8 cellular contexts compared by ENCODE assay signal in genomic region chr1:54886724-54887664, GRCh38. TPM values are rescaled to one million over a fixed set of nuclear protein-coding genes. Genes with fewer than 3 reads are reported as not detected.
DNase-seq lines count a peak whose midpoint lies in the region; ATAC-seq and TF ChIP-seq lines count a peak whose summit lies in the region.

DHCR24 (minus strand) TSS chr1:54887195; CDS start chr1:54887119, 76 bp downstream.

- dilution Hi-C loops in mammary epithelial cell (cut with HindIII; ENCODE audit: low sequenced_read_pairs): no loop called here

- BruUV-seq in mammary epithelial cell (replicated peaks; lab: Mats Ljungman, UMichigan): no TSS peak

- peak within 1 kb of the TSS; percentile 96 for H3K4me2 ChIP-seq in mammary epithelial cell (ENCODE audit: insufficient read depth, low read depth, low read length)
- H3K4me2 ChIP-seq in smooth muscle cell: peak within 1 kb of the TSS; percentile 98

- 2% methylated on average over 37 of the region's 109 CpGs for WGBS in mammary epithelial cell (ENCODE audit: low coverage, missing lambda C conversion rate)
- WGBS in smooth muscle cell (ENCODE audit: low lambda C conversion rate): under 1% methylated on average over 92 of the region's 109 CpGs

- H3K27me3 ChIP-seq in mammary epithelial cell (ENCODE audit: insufficient read depth, low read length) (no peaks in the 10 kb centered on the region), smooth muscle cell (ENCODE audit: low read depth) (no peaks in the 10 kb centered on the region)

- peak within 1 kb of the TSS; percentile 62 for H3K9ac ChIP-seq in mammary epithelial cell (ENCODE audit: insufficient read depth, low read length)
- peak within 1 kb of the TSS; percentile 29 for H3K9ac ChIP-seq in smooth muscle cell (ENCODE audit: low read depth)

- peaks cover 15% of the 10 kb centered on the region for H3K36me3 ChIP-seq in mammary epithelial cell (ENCODE audit: insufficient read depth, low read length)
- H3K36me3 ChIP-seq in smooth muscle cell (ENCODE audit: low read depth): no peaks in the 10 kb centered on the region

- intact Hi-C loops in mammary epithelial cell (cut with micrococcal nuclease): loop anchor here (1.0 to 5.0 kb wide), 3 partner anchors 35 to 110 kb away; partner anchors contain the start of gene BSND

- H3K79me2 ChIP-seq in mammary epithelial cell (ENCODE audit: insufficient read depth, low read length) (peaks cover 57% of the 10 kb centered on the region), smooth muscle cell (ENCODE audit: low read depth) (peaks cover 43% of the 10 kb centered on the region)

- H4K20me1 ChIP-seq in mammary epithelial cell (ENCODE audit: insufficient read depth, low read length): peaks cover 28% of the 10 kb centered on the region
- peaks cover 28% of the 10 kb centered on the region for H4K20me1 ChIP-seq in smooth muscle cell (ENCODE audit: low read depth)

- H3K27ac ChIP-seq in VCaP: peak within 1 kb of the TSS; percentile 88
- H3K27ac ChIP-seq in mammary epithelial cell (ENCODE audit: insufficient read depth, low read depth, low read length): peak within 1 kb of the TSS; percentile 66
- no peak within 1 kb of the TSS for H3K27ac ChIP-seq in smooth muscle cell (ENCODE audit: low read depth)

- TF ChIP-seq CTCF in VCaP (conservative IDR thresholded peaks at IDR 0.05): no peak
- TF ChIP-seq CTCF in mammary epithelial cell (conservative IDR thresholded peaks at IDR 0.05 in 1 of 2, IDR thresholded peaks at IDR 0.05 in 1 of 2; ENCODE audit: extremely low read depth in 1 of 2, insufficient read depth in 1 of 2, low read depth in 1 of 2, low read length in 2 of 2): no peak
- no peak for TF ChIP-seq CTCF in smooth muscle cell (IDR thresholded peaks at IDR 0.05; ENCODE audit: borderline replicate concordance, insufficient read depth, poor library complexity, severe bottlenecking)

- H3K4me1 ChIP-seq in mammary epithelial cell (ENCODE audit: insufficient read depth, low read length): peaks cover 48% of the 10 kb centered on the region
- H3K4me1 ChIP-seq in smooth muscle cell (ENCODE audit: low read depth): peaks cover 18% of the 10 kb centered on the region

- DNase-seq in NK-92 treated with Interleukin-12 subunit alpha and Interleukin-12 subunit beta, amount 100 ng/mL, for 24 hours (lab: John Stamatoyannopoulos, UW): peak; percentile 60
- no peak for DNase-seq in NK-92 (lab: John Stamatoyannopoulos, UW; ENCODE audit: unreplicated experiment)
- DNase-seq in NCI-H2107 treated with DMSO at 0.1 percent for 48 hours (lab: John Stamatoyannopoulos, UW; ENCODE audit: unreplicated experiment): peak; percentile 70
- DNase-seq in mammary epithelial cell: peak; percentile 88
- peak; percentile 100 for DNase-seq in iPS-NIHi11 (ENCODE audit: low spot score)
- DNase-seq in smooth muscle cell (lab: John Stamatoyannopoulos, UW; ENCODE audit: unreplicated experiment): peak; percentile 39

- H3F3A ChIP-seq in smooth muscle cell (ENCODE audit: low read depth): peaks cover 6% of the 10 kb centered on the region

- CTCF ChIA-PET in mammary epithelial cell (lab: Charles Lee; ENCODE audit: low non-redundant PET): interaction anchor here (0.6 to 1.6 kb wide), 2 partner anchors 58 to 349 kb away, joined by 3 to 14 read pairs; no protein-coding TSS in a partner anchor

- H3K4me3 ChIP-seq in mammary epithelial cell (replicated peaks in 1 of 3; ENCODE audit: insufficient read depth in 1 of 3, low read depth in 2 of 3, low read length in 3 of 3): peak within 1 kb of the TSS; percentile 76 to 98 (median 84)
- peak within 1 kb of the TSS; percentile 95 for H3K4me3 ChIP-seq in smooth muscle cell

- in situ Hi-C loops in mammary epithelial cell (cut with MboI; ENCODE audit: low sequenced_read_pairs in 2 of 2): loop anchor here in 1 of 2 donors (10.0 kb wide), 1 partner anchor 108 kb away; the partner anchor contains the start of gene BSND

- H2AFZ ChIP-seq in mammary epithelial cell (ENCODE audit: low read depth, low read length): peak within 1 kb of the TSS; percentile 77
- H2AFZ ChIP-seq in smooth muscle cell (ENCODE audit: low read depth): peak within 1 kb of the TSS; percentile 98

- peak; percentile 85 for ATAC-seq in HG02981 (IDR thresholded peaks at IDR 0.05; ENCODE audit: unreplicated experiment)

- H3K9me3 ChIP-seq in mammary epithelial cell (replicated peaks; ENCODE audit: insufficient read depth, low read length) (no peaks in the 10 kb centered on the region), smooth muscle cell (replicated peaks; ENCODE audit: low read depth) (no peaks in the 10 kb centered on the region)

RNA-seq across cellular contexts. Expression of gene DHCR24, which starts in this region (rescaled TPM):
- total RNA-seq in mammary epithelial cell (100 to 1,000 TPM; 335 to 503 TPM), smooth muscle cell (47.2 and 54.7 TPM in 2 replicates)
- polyA plus RNA-seq in mammary epithelial cell (425 TPM), smooth muscle cell (53.5 and 64.2 TPM in 2 replicates)
- 914 TPM for polyA minus RNA-seq in mammary epithelial cell
